In genomic region chr1:206064001-206064400, GRCh38 we compare ENCODE assay signal across 9 cellular contexts. TPM values are rescaled to one million over a fixed set of nuclear protein-coding genes. Genes with fewer than 3 reads are reported as not detected.
"Had no signal": no experiment of that assay in that cellular context is flagged by ENCODE, and none has a peak within 500 bp of the region (broad histone marks: within the 10 kb centered on the region; RNA-seq: fewer than 3 reads in every experiment).

No MANE protein-coding gene starts in this region.

RNA-seq across cellular contexts. Expression of gene RHEX, which starts 11.0 kb away (rescaled TPM):
- total RNA-seq: PC-3, PC-9, RPMI7951, SJCRH30, SJSA1, SK-MEL-5 had no signal

RNA-seq across cellular contexts. Expression of gene CTSE, which starts 40.3 kb away (rescaled TPM):
- total RNA-seq: OCI-LY7, Right ventricle myocardium inferior, Right ventricle myocardium superior, SJCRH30, SJSA1, SK-MEL-5 had no signal

RNA-seq across cellular contexts. Expression of gene AVPR1B, which starts 53.2 kb away (rescaled TPM):
- total RNA-seq: OCI-LY7, PC-9, Right ventricle myocardium inferior, Right ventricle myocardium superior, RPMI7951, SJSA1, SK-MEL-5 had no signal
